In the genomic region with DNA sequence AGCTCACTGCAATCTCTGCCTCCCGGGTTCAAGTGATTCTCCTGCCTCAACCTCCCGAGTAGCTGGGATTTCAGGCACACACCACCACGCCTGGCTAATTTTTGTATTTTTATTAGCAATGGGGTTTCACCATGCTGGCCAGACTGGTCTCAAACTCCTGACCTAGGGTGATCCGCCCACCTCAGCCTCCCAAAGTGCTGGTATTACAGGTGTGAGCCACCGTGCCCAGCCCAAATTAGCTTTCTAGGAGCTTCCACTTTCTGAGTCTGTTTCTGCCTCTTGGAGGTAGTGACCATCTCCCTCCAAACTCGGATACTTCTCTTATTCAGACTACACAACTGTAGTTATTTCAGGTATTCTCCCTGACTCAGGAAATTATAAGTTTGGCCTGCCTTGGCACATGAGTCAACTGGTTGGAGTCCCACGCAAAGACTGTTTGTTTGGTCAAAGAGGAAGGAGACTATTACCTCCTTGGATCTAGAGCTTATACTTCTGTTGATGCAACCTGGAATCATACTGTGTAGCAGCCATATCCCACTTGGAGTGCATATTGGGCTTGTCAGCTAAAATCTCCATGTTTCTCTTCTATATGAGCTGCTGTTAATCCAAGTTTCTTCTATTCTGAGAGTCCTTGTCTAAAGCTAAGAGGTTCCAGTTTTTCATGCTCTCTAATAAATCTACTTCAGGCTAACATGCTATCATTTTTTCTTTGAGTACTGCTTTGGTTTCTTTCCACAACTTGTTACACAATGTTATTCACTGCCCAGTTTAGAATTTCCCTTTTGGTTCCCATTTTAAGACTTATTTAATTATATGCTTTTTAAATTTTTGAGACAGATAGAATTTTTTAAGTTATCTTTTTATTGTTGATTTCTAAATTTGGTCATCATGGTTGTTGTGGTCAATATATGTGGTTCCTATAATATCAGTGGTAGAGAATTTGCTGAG, we compare ENCODE assay signal across 10 cellular contexts. TPM values are rescaled to one million over a fixed set of nuclear protein-coding genes. Genes with fewer than 3 reads are reported as not detected.
DNase-seq lines count a peak whose midpoint lies in the region; ATAC-seq and TF ChIP-seq lines count a peak whose summit lies in the region.
"Had no signal": no experiment of that assay in that cellular context is flagged by ENCODE, and none has a peak within 500 bp of the region (broad histone marks: within the 10 kb centered on the region; RNA-seq: fewer than 3 reads in every experiment).

No MANE protein-coding gene starts in this region.

- no peak for TF ChIP-seq CTCF in right atrium auricular region (IDR thresholded peaks at IDR 0.05)
- no peak for TF ChIP-seq CTCF in heart left ventricle (IDR thresholded peaks at IDR 0.05)
- TF ChIP-seq CTCF in astrocyte of the spinal cord (IDR thresholded peaks at IDR 0.05; ENCODE audit: low read depth, low read length): no peak
- no peak for TF ChIP-seq CTCF in right lobe of liver (IDR thresholded peaks at IDR 0.05)
- TF ChIP-seq CTCF in vagina (IDR thresholded peaks at IDR 0.05): no peak

- DNase-seq in right atrium auricular region (ENCODE audit: low spot score): no peak
- DNase-seq in heart left ventricle: no peak
- DNase-seq in astrocyte of the spinal cord (ENCODE audit: low read depth, low spot score): peak; percentile 45
- no peak for DNase-seq in right lobe of liver
- no peak for DNase-seq in vagina (ENCODE audit: extremely low spot score in 2 of 2)
- no peak for DNase-seq in NCI-H2107 (lab: John Stamatoyannopoulos, UW)
- no peak for DNase-seq in foreskin melanocyte
- DNase-seq: activated CD8-positive, alpha-beta memory T cell treated with anti-CD3 and anti-CD28 coated beads, Interleukin-2, amount 50 U/mL, for 48 hours had no signal

- peak overlapping the region; percentile 32 to 40 for H3K27ac ChIP-seq in right atrium auricular region
- peak overlapping the region in 2 of 12 donors; percentile 65 to 98 for H3K27ac ChIP-seq in heart left ventricle
- H3K27ac ChIP-seq in right lobe of liver: peak overlapping the region; percentile 36 to 79 (median 75)
- H3K27ac ChIP-seq in vagina: peak overlapping the region; percentile 98
- H3K27ac ChIP-seq: parathyroid adenoma had no signal

- H3K9me3 ChIP-seq in right atrium auricular region (no peaks in the 10 kb centered on the region), heart left ventricle (no peaks in the 10 kb centered on the region), right lobe of liver (no peaks in the 10 kb centered on the region), vagina (no peaks in the 10 kb centered on the region)

- ATAC-seq in heart left ventricle (no peak), right lobe of liver (no peak), HG02623 (IDR thresholded peaks at IDR 0.05; ENCODE audit: unreplicated experiment) (no peak)

- TF ChIP-seq POLR2A in heart left ventricle (IDR thresholded peaks at IDR 0.05) (no peak), right lobe of liver (IDR thresholded peaks at IDR 0.05) (no peak), vagina (IDR thresholded peaks at IDR 0.05) (no peak)

- H3K36me3 ChIP-seq in right atrium auricular region (no peaks in the 10 kb centered on the region), heart left ventricle (peaks cover 0 to 31% (median 0%) of the 10 kb centered on the region in 9 donors), right lobe of liver (no peaks in the 10 kb centered on the region), vagina (no peaks in the 10 kb centered on the region)

- intact Hi-C loops in heart left ventricle (cut with DNase I): loop anchor here in 1 of 10 donors (5.0 kb wide), 1 partner anchor 36 kb away; no protein-coding TSS in a partner anchor
- intact Hi-C loops in right lobe of liver (cut with DNase I): no loop called here
- intact Hi-C loops in vagina (cut with DNase I): no loop called here

- H3K4me1 ChIP-seq in right atrium auricular region (peaks cover 0 to 57% of the 10 kb centered on the region in 2 donors), heart left ventricle (peaks cover 0 to 92% (median 13%) of the 10 kb centered on the region in 12 donors), right lobe of liver (peaks cover 0 to 98% (median 51%) of the 10 kb centered on the region in 4 donors), vagina (peaks cover 100% of the 10 kb centered on the region)

- in situ Hi-C loops in astrocyte of the spinal cord (cut with HindIII; ENCODE audit: low sequenced_read_pairs): no loop called here

- WGBS in heart left ventricle, 4 donors: 88 to 90% (median 89%) methylated on average over 7 of the region's 7 CpGs
- 56% methylated on average over 7 of the region's 7 CpGs for WGBS in right lobe of liver (ENCODE audit: insufficient coverage, low coverage, low lambda C conversion rate, missing lambda C conversion rate)

- H3K27me3 ChIP-seq in right atrium auricular region: no peaks in the 10 kb centered on the region
- H3K27me3 ChIP-seq in heart left ventricle: peaks cover 0 to 4% (median 0%) of the 10 kb centered on the region in 9 donors
- no peaks in the 10 kb centered on the region for H3K27me3 ChIP-seq in right lobe of liver
- H3K27me3 ChIP-seq in vagina: no peaks in the 10 kb centered on the region

- H3K4me3 ChIP-seq in right atrium auricular region (no peak overlapping the region), heart left ventricle (no peak overlapping the region), astrocyte of the spinal cord (ENCODE audit: low read depth, low read length) (no peak overlapping the region), right lobe of liver (no peak overlapping the region), vagina (no peak overlapping the region)

RNA-seq across cellular contexts. Expression of a gene that starts 7.5 kb away (rescaled TPM):
- total RNA-seq in right atrium auricular region (10 to 100 TPM; 11.9 to 35.5 TPM), heart left ventricle (10 to 100 TPM in 4 of 9 donors, 1 to 10 TPM in 5; 6.7 to 47.4 (median 8.2) TPM), right lobe of liver (100 to 1,000 TPM in 1 of 6 experiments, 10 to 100 TPM in 5; 38.8 to 147 (median 46.9) TPM), vagina (64.1 TPM)
- polyA plus RNA-seq in heart left ventricle: 1 to 10 TPM; 5.8 to 9.9 TPM

RNA-seq across cellular contexts. Expression of a gene that starts 52.7 kb away (rescaled TPM):
- total RNA-seq in right atrium auricular region (10 to 100 TPM; 24.0 to 35.8 TPM), heart left ventricle (10 to 100 TPM; 29.6 to 48.7 (median 36.8) TPM), right lobe of liver (10 to 100 TPM; 23.7 to 42.3 (median 33.1) TPM), vagina (24.6 TPM)
- 10 to 100 TPM; 38.2 to 40.1 TPM for polyA plus RNA-seq in heart left ventricle
